ENCODE assay signal across 25 cellular contexts in the genomic region with DNA sequence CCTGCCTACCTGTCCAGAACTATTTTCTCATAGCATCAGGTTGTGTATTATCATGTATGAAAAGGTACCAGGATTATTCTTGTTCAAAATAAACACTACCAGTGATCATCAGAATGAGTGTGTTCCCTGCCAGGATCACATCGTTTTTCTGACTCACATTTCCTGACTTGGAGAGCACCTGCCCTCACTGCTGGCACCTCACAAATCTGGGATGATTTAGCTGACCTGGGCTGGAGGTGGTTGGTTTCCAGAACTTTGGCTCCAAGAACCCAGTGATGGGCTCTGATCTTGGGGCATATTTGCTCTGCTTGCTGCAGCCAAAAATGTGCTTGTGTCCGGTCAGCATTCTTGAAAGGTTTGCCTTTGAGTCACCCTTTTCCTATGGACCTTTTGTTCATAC.
DNase-seq lines count a peak whose midpoint lies in the region; ATAC-seq and TF ChIP-seq lines count a peak whose summit lies in the region.
"Had no signal": no experiment of that assay in that cellular context is flagged by ENCODE, and none has a peak within 500 bp of the region (broad histone marks: within the 10 kb centered on the region; RNA-seq: fewer than 3 reads in every experiment).

No MANE protein-coding gene starts in this region.

- no peaks in the 10 kb centered on the region for H4K20me1 ChIP-seq in mammary epithelial cell (ENCODE audit: insufficient read depth, low read length)
- H4K20me1 ChIP-seq: BLaER1 treated with 17β-estradiol and CSF1 and Interleukin-3, amounts not matched to agents 10 nM and 100 nM had no signal

- no peaks in the 10 kb centered on the region for H3K36me3 Mint-ChIP-seq in stimulated activated effector memory CD8-positive, alpha-beta T cell treated with anti-CD3 and anti-CD28 coated beads, Interleukin-12 subunit alpha, Interleukin-12 subunit beta, amount 100 ng/mL, for 72 hours
- H3K36me3 Mint-ChIP-seq: IgD-negative memory B cell had no signal

- H3K9me3 ChIP-seq in mammary epithelial cell (replicated peaks; ENCODE audit: insufficient read depth, low read length) (no peaks in the 10 kb centered on the region), breast epithelium (no peaks in the 10 kb centered on the region)
- H3K9me3 ChIP-seq: BLaER1 treated with 17β-estradiol and CSF1 and Interleukin-3, amounts not matched to agents 10 nM and 100 nM had no signal

- no peaks in the 10 kb centered on the region for H3K4me1 Mint-ChIP-seq in stimulated activated effector memory CD8-positive, alpha-beta T cell treated with anti-CD3 and anti-CD28 coated beads, Interleukin-12 subunit alpha, Interleukin-12 subunit beta, amount 100 ng/mL, for 72 hours
- H3K4me1 Mint-ChIP-seq: IgD-negative memory B cell had no signal

- intact Hi-C loops in mammary epithelial cell (cut with micrococcal nuclease) (no loop called here), breast epithelium (cut with DNase I; ENCODE audit: low total_unique reads) (no loop called here)

- H3K27me3 ChIP-seq in mammary epithelial cell (ENCODE audit: insufficient read depth, low read length) (no peaks in the 10 kb centered on the region), breast epithelium (no peaks in the 10 kb centered on the region), foreskin keratinocyte (no peaks in the 10 kb centered on the region)
- H3K27me3 ChIP-seq: BLaER1 treated with 17β-estradiol and CSF1 and Interleukin-3, amounts not matched to agents 10 nM and 100 nM; SJCRH30 had no signal

- H3K9me3 Mint-ChIP-seq in stimulated activated effector memory CD8-positive, alpha-beta T cell treated with anti-CD3 and anti-CD28 coated beads, Interleukin-12 subunit alpha, Interleukin-12 subunit beta, amount 100 ng/mL, for 72 hours = peaks cover 4% of the 10 kb centered on the region
- H3K9me3 Mint-ChIP-seq: CD4-positive, alpha-beta T cell; IgD-negative memory B cell had no signal

- no peaks in the 10 kb centered on the region for H3K36me3 ChIP-seq in mammary epithelial cell (ENCODE audit: insufficient read depth, low read length)
- no peaks in the 10 kb centered on the region for H3K36me3 ChIP-seq in breast epithelium
- H3K36me3 ChIP-seq: BLaER1 treated with 17β-estradiol and CSF1 and Interleukin-3, amounts not matched to agents 10 nM and 100 nM; SJCRH30 had no signal

- peak; percentile 36 for ATAC-seq in foreskin keratinocyte
- no peak for ATAC-seq in GM19035 (IDR thresholded peaks at IDR 0.05; ENCODE audit: unreplicated experiment)
- no peak for ATAC-seq in stimulated activated effector memory CD8-positive, alpha-beta T cell treated with anti-CD3 and anti-CD28 coated beads, Interleukin-12 subunit alpha, Interleukin-12 subunit beta, amount 100 ng/mL, for 72 hours
- ATAC-seq in GM18907 (IDR thresholded peaks at IDR 0.05; ENCODE audit: unreplicated experiment) = no peak
- ATAC-seq: GM12878, Right ventricle myocardium inferior had no signal

- BruUV-seq in mammary epithelial cell (replicated peaks; lab: Mats Ljungman, UMichigan) = no TSS peak

- dilution Hi-C loops in mammary epithelial cell (cut with HindIII; ENCODE audit: low sequenced_read_pairs) = no loop called here

- no peaks in the 10 kb centered on the region for H3K79me2 ChIP-seq in mammary epithelial cell (ENCODE audit: insufficient read depth, low read length)

- DNase-seq in mammary epithelial cell (peak; percentile 35), breast epithelium (ENCODE audit: low spot score in 2 of 2) (no peak), choroid plexus epithelial cell (ENCODE audit: low read depth) (peak; percentile 33), foreskin keratinocyte (no peak)
- no peak for DNase-seq in stimulated activated effector memory CD8-positive, alpha-beta T cell treated with anti-CD3 and anti-CD28 coated beads, Interleukin-12 subunit alpha, Interleukin-12 subunit beta, amount 100 ng/mL, for 72 hours (ENCODE audit: low spot score in 2 of 2)
- DNase-seq: AML-193; CD4-positive, alpha-beta T cell; EL; GDM1; NCI-H1048; NCI-H1417; NCI-H1694; NCI-H2081 treated with DMSO at 0.1 percent for 48 hours; NCI-H2171; NCI-H226; NCI-H510A; PC-9; SJCRH30 had no signal

- H3K4me3 ChIP-seq in mammary epithelial cell (replicated peaks in 1 of 3; ENCODE audit: insufficient read depth in 1 of 3, low read depth in 2 of 3, low read length in 3 of 3) (no peak overlapping the region), breast epithelium (no peak overlapping the region), choroid plexus epithelial cell (ENCODE audit: low read depth, low read length) (no peak overlapping the region)
- H3K4me3 ChIP-seq: BLaER1 treated with 17β-estradiol and CSF1 and Interleukin-3, amounts not matched to agents 10 nM and 100 nM; GM12878; PC-9; SJCRH30 had no signal

- no peak for TF ChIP-seq CTCF in mammary epithelial cell (conservative IDR thresholded peaks at IDR 0.05 in 1 of 2, IDR thresholded peaks at IDR 0.05 in 1 of 2; ENCODE audit: extremely low read depth in 1 of 2, insufficient read depth in 1 of 2, low read depth in 1 of 2, low read length in 2 of 2)
- no peak for TF ChIP-seq CTCF in breast epithelium (IDR thresholded peaks at IDR 0.05)
- TF ChIP-seq CTCF in choroid plexus epithelial cell (conservative IDR thresholded peaks at IDR 0.05; ENCODE audit: low read depth, low read length) = no peak
- no peak for TF ChIP-seq CTCF in foreskin keratinocyte (conservative IDR thresholded peaks at IDR 0.05)

- H3K27ac Mint-ChIP-seq in stimulated activated effector memory CD8-positive, alpha-beta T cell treated with anti-CD3 and anti-CD28 coated beads, Interleukin-12 subunit alpha, Interleukin-12 subunit beta, amount 100 ng/mL, for 72 hours = no peak overlapping the region
- H3K27ac Mint-ChIP-seq: CD4-positive, alpha-beta T cell; IgD-negative memory B cell had no signal

- peaks cover 6% of the 10 kb centered on the region for H3K4me1 ChIP-seq in mammary epithelial cell (ENCODE audit: insufficient read depth, low read length)
- no peaks in the 10 kb centered on the region for H3K4me1 ChIP-seq in breast epithelium
- no peaks in the 10 kb centered on the region for H3K4me1 ChIP-seq in foreskin keratinocyte
- H3K4me1 ChIP-seq: BLaER1 treated with 17β-estradiol and CSF1 and Interleukin-3, amounts not matched to agents 10 nM and 100 nM had no signal

- no peak overlapping the region for H3K27ac ChIP-seq in mammary epithelial cell (ENCODE audit: insufficient read depth, low read depth, low read length)
- no peak overlapping the region for H3K27ac ChIP-seq in breast epithelium
- H3K27ac ChIP-seq in foreskin keratinocyte = no peak overlapping the region
- H3K27ac ChIP-seq: BLaER1 treated with 17β-estradiol and CSF1 and Interleukin-3, amounts not matched to agents 10 nM and 100 nM; KMS-11; PC-9; SJCRH30 had no signal

- peak overlapping the region; percentile 5 for H2AFZ ChIP-seq in mammary epithelial cell (ENCODE audit: low read depth, low read length)
- H2AFZ ChIP-seq: PC-9 had no signal

- no peak overlapping the region for H3K4me2 ChIP-seq in mammary epithelial cell (ENCODE audit: insufficient read depth, low read depth, low read length)
- H3K4me2 ChIP-seq: BLaER1 treated with 17β-estradiol and CSF1 and Interleukin-3, amounts not matched to agents 10 nM and 100 nM; KMS-11; PC-9 had no signal

- no peak overlapping the region for H3K9ac ChIP-seq in mammary epithelial cell (ENCODE audit: insufficient read depth, low read length)
- H3K9ac ChIP-seq: BLaER1 treated with 17β-estradiol and CSF1 and Interleukin-3, amounts not matched to agents 10 nM and 100 nM; KMS-11 had no signal

- in situ Hi-C loops in mammary epithelial cell (cut with MboI; ENCODE audit: low sequenced_read_pairs in 2 of 2) = no loop called here

- WGBS in mammary epithelial cell (ENCODE audit: low coverage, missing lambda C conversion rate) = 8% methylated on average over 2 of the region's 2 CpGs

- CTCF ChIA-PET in mammary epithelial cell (lab: Charles Lee; ENCODE audit: low non-redundant PET) = no interaction called here

- H3K4me3 Mint-ChIP-seq in stimulated activated effector memory CD8-positive, alpha-beta T cell treated with anti-CD3 and anti-CD28 coated beads, Interleukin-12 subunit alpha, Interleukin-12 subunit beta, amount 100 ng/mL, for 72 hours = no peak overlapping the region
- H3K4me3 Mint-ChIP-seq: CD4-positive, alpha-beta T cell; IgD-negative memory B cell had no signal

- TF ChIP-seq POLR2A in breast epithelium (IDR thresholded peaks at IDR 0.05) = no peak

Comparison
In these comparisons a context has a peak if more than half of its experiments do, and no peak if none do; other contexts are left out.
1. DNase-seq: peak in mammary epithelial cell (single experiment) and choroid plexus epithelial cell (single experiment); none in breast epithelium (0 of 2), foreskin keratinocyte (0 of 2) and stimulated activated effector memory CD8-positive, alpha-beta T cell treated with anti-CD3 and anti-CD28 coated beads, Interleukin-12 subunit alpha, Interleukin-12 subunit beta, amount 100 ng/mL, for 72 hours (0 of 2).